8 cellular contexts compared by ENCODE assay signal in the genomic region with DNA sequence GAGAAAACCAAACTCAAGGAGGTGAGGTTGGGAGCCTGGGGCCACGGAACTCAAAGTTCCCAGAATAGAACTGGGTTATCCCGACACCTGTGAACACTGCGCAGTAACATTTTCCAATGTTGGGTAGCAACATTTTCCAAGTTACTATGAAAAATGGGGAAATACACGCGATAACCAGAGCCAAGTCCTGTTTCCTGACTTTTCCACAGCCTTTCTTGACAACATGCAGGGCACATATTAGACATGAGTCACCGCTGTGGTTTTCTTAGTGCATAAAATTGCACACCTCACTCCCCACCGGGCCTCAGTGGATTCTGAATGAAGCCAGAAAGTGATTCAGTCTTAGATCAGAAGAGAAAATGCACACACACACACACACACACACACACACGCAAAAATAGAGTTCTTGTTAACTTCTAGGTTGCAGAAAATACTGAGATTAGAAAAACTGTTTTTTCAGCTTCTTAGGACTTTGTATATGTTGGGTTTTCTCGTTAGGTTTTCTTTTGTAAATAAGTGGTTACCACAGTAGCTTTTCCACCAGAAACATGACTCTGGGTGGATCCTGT.
DNase-seq lines count a peak whose midpoint lies in the region; ATAC-seq and TF ChIP-seq lines count a peak whose summit lies in the region.

No MANE protein-coding gene starts in this region.

- TF ChIP-seq CTCF in CD8-positive, alpha-beta T cell (IDR thresholded peaks at IDR 0.05): no peak
- TF ChIP-seq CTCF in ascending aorta (IDR thresholded peaks at IDR 0.05) (no peak), uterus (IDR thresholded peaks at IDR 0.05) (no peak), dorsolateral prefrontal cortex (IDR thresholded peaks at IDR 0.05 in 54 of 56, conservative IDR thresholded peaks at IDR 0.05 in 2 of 56; ENCODE audit: low read depth in 1 of 56, partially characterized antibody in 56 of 56) (no peak)

- ATAC-seq in CD8-positive, alpha-beta T cell: peak; percentile 70
- ATAC-seq in HG02623 (IDR thresholded peaks at IDR 0.05; ENCODE audit: unreplicated experiment): no peak

- POLR2A ChIA-PET in CD8-positive, alpha-beta T cell (lab: Charles Lee): interaction anchor here (0.5 kb wide), 1 partner anchor 15 kb away, joined by 3 read pairs; no protein-coding TSS in a partner anchor

- H3K9me3 ChIP-seq in CD8-positive, alpha-beta T cell (ENCODE audit: low read length): no peaks in the 10 kb centered on the region
- H3K9me3 ChIP-seq in ascending aorta (peaks cover 0 to 3% of the 10 kb centered on the region in 2 donors), uterus (no peaks in the 10 kb centered on the region)

- DNase-seq in CD8-positive, alpha-beta T cell: peak in 5 of 7 experiments; percentile 18 to 60 (median 49)
- DNase-seq in T follicular helper cell (ENCODE audit: low read depth) (peak; percentile 17), ascending aorta (ENCODE audit: low spot score in 2 of 2) (peak; percentile 38 to 88), non-pigmented ciliary epithelial cell (ENCODE audit: low read depth) (peak; percentile 96), uterus (peak; percentile 78 to 82), NCI-H187 (lab: John Stamatoyannopoulos, UW) (no peak), dorsolateral prefrontal cortex (no peak)

- no peaks in the 10 kb centered on the region for H3K9me3 Mint-ChIP-seq in CD8-positive, alpha-beta T cell

- H3K36me3 ChIP-seq in CD8-positive, alpha-beta T cell (ENCODE audit: insufficient read depth, low read length): no peaks in the 10 kb centered on the region
- H3K36me3 ChIP-seq in ascending aorta (no peaks in the 10 kb centered on the region), uterus (no peaks in the 10 kb centered on the region)

- intact Hi-C loops in CD8-positive, alpha-beta T cell (cut with DNase I, micrococcal nuclease): loop anchor here in 1 of 2 experiments (2.0 kb wide), 1 partner anchor 27 kb away; no protein-coding TSS in a partner anchor
- intact Hi-C loops in ascending aorta (cut with DNase I) (loop anchor here (2.0 kb wide), 1 partner anchor 87 kb away; no protein-coding TSS in a partner anchor), uterus (cut with DNase I; ENCODE audit: low total_unique reads) (no loop called here), dorsolateral prefrontal cortex (cut with DNase I) (no loop called here)

- H3K4me1 Mint-ChIP-seq in CD8-positive, alpha-beta T cell (ENCODE audit: low read depth): peaks cover 31% of the 10 kb centered on the region

- TF ChIP-seq POLR2A in uterus (IDR thresholded peaks at IDR 0.05): no peak

- H3K36me3 Mint-ChIP-seq in CD8-positive, alpha-beta T cell: peaks cover 5% of the 10 kb centered on the region

- no peaks in the 10 kb centered on the region for H3K27me3 Mint-ChIP-seq in CD8-positive, alpha-beta T cell (ENCODE audit: low read depth)

- no peak overlapping the region for H3K4me3 ChIP-seq in CD8-positive, alpha-beta T cell (ENCODE audit: low read depth, low read length)
- H3K4me3 ChIP-seq in ascending aorta: no peak overlapping the region
- no peak overlapping the region for H3K4me3 ChIP-seq in uterus
- H3K4me3 ChIP-seq in dorsolateral prefrontal cortex: no peak overlapping the region

- CTCF ChIA-PET in CD8-positive, alpha-beta T cell (lab: Charles Lee): interaction anchor here (0.7 kb wide), 1 partner anchor 126 kb away, joined by 3 read pairs; no protein-coding TSS in a partner anchor

- no peak overlapping the region for H3K27ac Mint-ChIP-seq in CD8-positive, alpha-beta T cell

- H3K4me1 ChIP-seq in CD8-positive, alpha-beta T cell (ENCODE audit: insufficient read depth, low read length): peaks cover 7% of the 10 kb centered on the region
- peaks cover 2 to 9% of the 10 kb centered on the region in 2 donors for H3K4me1 ChIP-seq in ascending aorta
- peaks cover 0 to 6% of the 10 kb centered on the region in 2 donors for H3K4me1 ChIP-seq in uterus

- H3K4me3 Mint-ChIP-seq in CD8-positive, alpha-beta T cell: no peak overlapping the region

- H3K27ac ChIP-seq in CD8-positive, alpha-beta T cell (ENCODE audit: low read depth, low read length): no peak overlapping the region
- H3K27ac ChIP-seq in ascending aorta: peak overlapping the region; percentile 49 to 51
- H3K27ac ChIP-seq in uterus: peak overlapping the region; percentile 46 to 65
- H3K27ac ChIP-seq in dorsolateral prefrontal cortex: no peak overlapping the region

- no peaks in the 10 kb centered on the region for H3K27me3 ChIP-seq in CD8-positive, alpha-beta T cell (ENCODE audit: insufficient read depth, low read length)
- no peaks in the 10 kb centered on the region for H3K27me3 ChIP-seq in ascending aorta
- H3K27me3 ChIP-seq in uterus: no peaks in the 10 kb centered on the region
- no peaks in the 10 kb centered on the region for H3K27me3 ChIP-seq in dorsolateral prefrontal cortex

Comparison
In these comparisons a context has a peak if more than half of its experiments do, and no peak if none do; other contexts are left out.
1. DNase-seq: peak in CD8-positive, alpha-beta T cell (5 of 7), T follicular helper cell (single experiment), ascending aorta (2 of 2), non-pigmented ciliary epithelial cell (single experiment) and uterus (2 of 2); none in NCI-H187 (0 of 2) and dorsolateral prefrontal cortex (0 of 10).
2. H3K27ac ChIP-seq: peak in ascending aorta (2 of 2) and uterus (2 of 2); none in CD8-positive, alpha-beta T cell (single experiment) and dorsolateral prefrontal cortex (0 of 59).